ENCODE assay signal across 8 cellular contexts in genomic region chr4:42152507-42153504, GRCh38. TPM values are rescaled to one million over a fixed set of nuclear protein-coding genes. Genes with fewer than 3 reads are reported as not detected.
A peak's percentile ranks its signal among the peaks of the same experiment; 100 is the strongest.
DNase-seq lines count a peak whose midpoint lies in the region; ATAC-seq, FAIRE-seq and TF ChIP-seq lines count a peak whose summit lies in the region.

Gene BEND4 (minus strand): TSS chr4:42152655. CDS start chr4:42152143, 512 bp downstream.

- no peaks in the 10 kb centered on the region for H3K9me3 ChIP-seq in small intestine (ENCODE audit: control insufficient read depth, low read depth)

- TF ChIP-seq POLR2A in GM12892 (IDR thresholded peaks at IDR 0.05; ENCODE audit: low read depth, low read length), result no peak

- H3K4me3 ChIP-seq in fibroblast of mammary gland (ENCODE audit: control insufficient read depth, low read depth, low read length), result no peak within 1 kb of the TSS
- peak within 1 kb of the TSS; percentile 35 to 54 for H3K4me3 ChIP-seq in small intestine (ENCODE audit: low read depth in 1 of 2, low read length in 2 of 2)

- no peaks in the 10 kb centered on the region for H3K36me3 ChIP-seq in small intestine (ENCODE audit: control insufficient read depth in 2 of 2, insufficient read depth in 2 of 2, low read length in 2 of 2)

- no peak for TF ChIP-seq CTCF in fibroblast of mammary gland (conservative IDR thresholded peaks at IDR 0.05; ENCODE audit: control insufficient read depth, insufficient read depth, low read depth, low read length)

- DNase-seq in GM12892 (ENCODE audit: insufficient read length) (no peak), NCI-H82 treated with DMSO at 0.1 percent for 48 hours (lab: John Stamatoyannopoulos, UW; ENCODE audit: unreplicated experiment) (peak; percentile 53), fibroblast of mammary gland (ENCODE audit: low read depth) (peak; percentile 2), small intestine (no peak), NCI-H1694 (lab: John Stamatoyannopoulos, UW) (no peak), LoVo (ENCODE audit: low spot score) (no peak)
- no peak for DNase-seq in activated effector memory CD4-positive, alpha-beta T cell treated with anti-CD3 and anti-CD28 coated beads, Interleukin-2, amount 50 U/mL, for 16 hours

- peak; percentile 19 for ATAC-seq in GM21723 (IDR thresholded peaks at IDR 0.05; ENCODE audit: unreplicated experiment)

- no peak within 1 kb of the TSS for H3K27ac ChIP-seq in small intestine (ENCODE audit: low read depth in 1 of 2, low read length in 1 of 2)

- 11 to 19% (median 17%) methylated on average over 45 to 49 of the region's 49 CpGs for WGBS in small intestine, 3 donors

- FAIRE-seq in GM12892 (lab: Jason Lieb, UNC) (peak; percentile 17), small intestine (lab: Jason Lieb, UNC) (no peak)

- H3K4me1 ChIP-seq in small intestine (ENCODE audit: control insufficient read depth in 2 of 2, insufficient read depth in 1 of 2, low read depth in 1 of 2, low read length in 1 of 2), result peaks cover 0 to 4% of the 10 kb centered on the region in 2 donors

- H3K27me3 ChIP-seq in small intestine (ENCODE audit: control insufficient read depth in 2 of 2, insufficient read depth in 2 of 2, low read length in 2 of 2), result peaks cover 8 to 12% of the 10 kb centered on the region in 2 donors

RNA-seq across cellular contexts. Expression of gene BEND4, which starts in this region (rescaled TPM):
- polyA plus RNA-seq in GM12892 (2012; ENCODE audit: missing spikeins), result 0.13 TPM
- polyA plus RNA-seq in small intestine, result under 1 TPM in 1 of 3 donors, not detected in 2; 0.10 TPM

Comparison
In these comparisons a context has a peak if more than half of its experiments do, and no peak if none do; other contexts are left out.
1. DNase-seq: peak in NCI-H82 treated with DMSO at 0.1 percent for 48 hours (single experiment) and fibroblast of mammary gland (single experiment); none in GM12892 (single experiment), small intestine (single experiment), NCI-H1694 (single experiment), LoVo (single experiment) and activated effector memory CD4-positive, alpha-beta T cell treated with anti-CD3 and anti-CD28 coated beads, Interleukin-2, amount 50 U/mL, for 16 hours (single experiment).